Comparison of ENCODE assay signal across 22 cellular contexts in genomic region chr6:102517506-102517905, GRCh38.
"Had no signal": no experiment of that assay in that cellular context is flagged by ENCODE, and none has a peak within 500 bp of the region (broad histone marks: within the 10 kb centered on the region; RNA-seq: fewer than 3 reads in every experiment).

No MANE protein-coding gene starts in this region.

- DNase-seq: IMR-90, Kasumi-1, KG1, MM.1S, NCI-H1092 treated with DMSO at 0.1 percent for 48 hours, NCI-H1436, NCI-H187, NCI-H2029, NCI-H2081 treated with DMSO at 0.1 percent for 48 hours, NCI-H2171, NCI-H226, NCI-H446, NCI-H510A, NCI-H524 treated with DMSO at 0.1 percent for 48 hours, NCI-H69, SHP77, SK-N-SH, SW 1271, T-cell had no signal

- H3K4me2 ChIP-seq: SK-N-SH had no signal

- H3K9ac ChIP-seq: SK-N-SH had no signal

- H3K9me2 ChIP-seq: SK-N-SH had no signal

- H3K9me3 ChIP-seq: SK-N-SH had no signal

- H3K27ac ChIP-seq: RWPE1 had no signal

- ATAC-seq: HepG2, Panc1, T-cell had no signal
